In the genomic region with DNA sequence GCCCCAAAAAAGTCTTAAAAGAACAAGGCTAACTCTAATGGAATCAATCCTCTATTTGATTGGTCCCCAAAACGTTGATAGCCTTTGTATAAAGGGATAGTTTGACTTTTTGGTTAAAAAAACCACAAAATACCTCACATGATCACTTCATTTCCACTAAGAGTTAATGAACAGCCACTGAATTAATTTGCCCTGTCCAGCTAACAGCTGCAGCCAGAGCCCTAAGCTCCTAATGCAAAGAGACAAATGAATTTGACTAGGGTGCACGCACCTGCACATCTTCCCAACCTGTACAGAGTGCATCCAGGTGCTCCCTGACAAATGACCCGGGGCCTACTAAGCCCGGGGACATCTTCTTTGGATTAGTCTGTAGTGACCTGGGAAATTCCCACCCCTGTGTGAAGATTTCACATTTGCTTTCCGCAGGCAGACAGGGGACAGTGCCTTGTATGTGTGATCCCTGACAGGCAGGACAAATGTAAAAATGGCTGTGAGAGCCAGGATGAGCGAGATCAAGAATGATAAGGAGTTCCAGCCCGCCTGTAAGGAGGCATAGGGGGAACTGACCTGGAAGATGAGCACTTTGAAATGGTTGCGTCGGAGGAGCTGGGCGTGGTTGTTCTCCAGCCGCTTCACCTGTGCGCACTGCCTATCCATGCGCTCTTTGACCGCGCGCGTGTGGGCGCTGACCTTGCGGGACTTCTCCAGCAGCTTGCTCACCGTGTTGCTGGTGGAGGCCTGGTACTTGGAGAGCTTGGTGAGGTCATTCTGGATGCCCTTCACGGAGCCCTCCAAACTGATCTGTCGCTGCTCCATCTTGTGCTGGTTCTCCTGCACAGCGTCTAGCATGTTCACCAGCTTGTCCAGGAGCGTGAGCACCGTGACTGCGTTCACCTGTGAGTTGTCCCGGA, we compare ENCODE assay signal across 11 cellular contexts. TPM values are rescaled to one million over a fixed set of nuclear protein-coding genes. Genes with fewer than 3 reads are reported as not detected.
DNase-seq lines count a peak whose midpoint lies in the region; ATAC-seq and TF ChIP-seq lines count a peak whose summit lies in the region.
"Had no signal": no experiment of that assay in that cellular context is flagged by ENCODE, and none has a peak within 500 bp of the region (broad histone marks: within the 10 kb centered on the region; RNA-seq: fewer than 3 reads in every experiment).

No MANE protein-coding gene starts in this region.

- CTCF ChIA-PET in activated CD8-positive, alpha-beta memory T cell treated with anti-CD3 and anti-CD28 coated beads, Interleukin-2, amount 10 ng/mL, durations not matched to agents 7 days and 5 days (lab: Charles Lee), result no interaction called here

- no peak overlapping the region for H3K4me3 Mint-ChIP-seq in activated CD8-positive, alpha-beta memory T cell treated with anti-CD3 and anti-CD28 coated beads, Interleukin-2, amount 10 ng/mL, durations not matched to agents 7 days and 5 days

- no peaks in the 10 kb centered on the region for H3K9me3 Mint-ChIP-seq in activated CD8-positive, alpha-beta memory T cell treated with anti-CD3 and anti-CD28 coated beads, Interleukin-2, amount 10 ng/mL, durations not matched to agents 7 days and 5 days (ENCODE audit: low read depth)

- intact Hi-C loops in sciatic nerve (cut with DNase I), result no loop called here

- H3K27me3 ChIP-seq in SJCRH30, result no peaks in the 10 kb centered on the region

- ATAC-seq in GM19351 (IDR thresholded peaks at IDR 0.05; ENCODE audit: unreplicated experiment) (peak; percentile 16), sciatic nerve (peak; percentile 41)
- ATAC-seq in activated CD8-positive, alpha-beta memory T cell treated with anti-CD3 and anti-CD28 coated beads, Interleukin-2, amount 10 ng/mL, durations not matched to agents 7 days and 5 days, result no peak

- H3K36me3 ChIP-seq in SJCRH30, result 0 out of 2 replicates have a peak, but pooled peaks cover 4% of the 10 kb centered on the region

- H3K36me3 Mint-ChIP-seq in activated CD8-positive, alpha-beta memory T cell treated with anti-CD3 and anti-CD28 coated beads, Interleukin-2, amount 10 ng/mL, durations not matched to agents 7 days and 5 days, result no peaks in the 10 kb centered on the region

- peaks cover 45% of the 10 kb centered on the region for H3K4me1 ChIP-seq in SJCRH30

- H3K27ac ChIP-seq in SJCRH30, result peak overlapping the region; percentile 42

- TF ChIP-seq CTCF in fibroblast of villous mesenchyme (IDR thresholded peaks at IDR 0.05; ENCODE audit: insufficient read depth, low read depth, low read length), result no peak

- no peak overlapping the region for H3K27ac Mint-ChIP-seq in activated CD8-positive, alpha-beta memory T cell treated with anti-CD3 and anti-CD28 coated beads, Interleukin-2, amount 10 ng/mL, durations not matched to agents 7 days and 5 days

- peaks cover 71% of the 10 kb centered on the region for H3K27me3 Mint-ChIP-seq in activated CD8-positive, alpha-beta memory T cell treated with anti-CD3 and anti-CD28 coated beads, Interleukin-2, amount 10 ng/mL, durations not matched to agents 7 days and 5 days

- peaks cover 2% of the 10 kb centered on the region for H3K4me1 Mint-ChIP-seq in activated CD8-positive, alpha-beta memory T cell treated with anti-CD3 and anti-CD28 coated beads, Interleukin-2, amount 10 ng/mL, durations not matched to agents 7 days and 5 days

- no peaks in the 10 kb centered on the region for H3K9me3 ChIP-seq in SJCRH30 (replicated peaks)

- H3K4me3 ChIP-seq in SJCRH30, result peak overlapping the region; percentile 38
- peak overlapping the region; percentile 51 for H3K4me3 ChIP-seq in fibroblast of villous mesenchyme (ENCODE audit: low read depth, low read length)

- peak in 1 of 2 experiments; percentile 59 for DNase-seq in SJCRH30
- DNase-seq in fibroblast of villous mesenchyme (ENCODE audit: low read depth), result no peak
- DNase-seq in sciatic nerve (ENCODE audit: low spot score), result no peak
- DNase-seq in activated effector memory CD4-positive, alpha-beta T cell treated with anti-CD3 and anti-CD28 coated beads, Interleukin-2, amount 50 U/mL, for 16 hours, result no peak
- no peak for DNase-seq in SW 1271 (lab: John Stamatoyannopoulos, UW)
- DNase-seq in activated CD8-positive, alpha-beta memory T cell treated with anti-CD3 and anti-CD28 coated beads, Interleukin-2, amount 10 ng/mL, durations not matched to agents 7 days and 5 days, result no peak
- no peak for DNase-seq in DMS153 treated with DMSO at 0.1 percent for 48 hours (lab: John Stamatoyannopoulos, UW; ENCODE audit: unreplicated experiment)
- DNase-seq: NCI-H2107; stimulated activated CD4-positive, alpha-beta T cell treated with anti-CD3 and anti-CD28 coated beads, Interleukin-4, amount 100 ng/mL, for 24 hours had no signal

RNA-seq across cellular contexts. Expression of gene CAVIN2, which starts 0.8 kb away (rescaled TPM):
- 8.6 and 10.2 TPM in 2 replicates for total RNA-seq in SJCRH30 (2014; rRNA removed; shearing (Covaris generic))
- total RNA-seq in fibroblast of villous mesenchyme (8.4 and 21.6 TPM in 2 replicates), sciatic nerve (71.1 TPM)
- not detected for total RNA-seq in activated CD8-positive, alpha-beta memory T cell treated with anti-CD3 and anti-CD28 coated beads, Interleukin-2, amount 10 ng/mL, durations not matched to agents 7 days and 5 days
- total RNA-seq: activated CD8-positive, alpha-beta memory T cell treated with anti-CD3 and anti-CD28 coated beads for 36 hours had no signal
